24 cellular contexts compared by ENCODE assay signal in the genomic region with DNA sequence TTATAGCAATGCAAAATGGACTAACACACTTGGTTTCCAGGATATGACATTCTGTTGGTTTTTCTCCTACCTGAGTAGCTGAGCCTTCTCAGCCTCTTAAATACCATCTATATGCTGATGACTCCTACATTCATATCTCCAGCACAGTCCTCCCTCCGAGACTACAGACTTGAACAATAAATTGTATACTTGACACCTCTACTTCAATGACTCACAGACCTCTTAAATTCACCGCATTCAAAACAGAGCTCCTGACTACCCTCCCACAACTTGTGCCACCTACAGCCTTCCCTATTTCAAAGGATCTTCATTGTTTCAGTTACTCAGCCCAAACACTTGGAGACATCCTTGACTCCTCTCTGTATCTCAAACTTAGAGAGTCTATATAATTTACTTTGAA.
"Had no signal": no experiment of that assay in that cellular context is flagged by ENCODE, and none has a peak within 500 bp of the region (broad histone marks: within the 10 kb centered on the region; RNA-seq: fewer than 3 reads in every experiment).

No MANE protein-coding gene starts in this region.

- H3K27me3 Mint-ChIP-seq: activated naive CD4-positive, alpha-beta T cell treated with anti-CD3 and anti-CD28 coated beads, Interleukin-2, amount 50 U/mL, for 24 hours had no signal

- DNase-seq: activated CD4-positive, alpha-beta T cell treated with anti-CD3 and anti-CD28 coated beads for 48 hours; activated CD4-positive, alpha-beta T cell treated with anti-CD3 and anti-CD28 coated beads, Interleukin-2, amount 50 U/mL, for 4 hours; activated CD4-positive, CD25-positive, alpha-beta regulatory T cell; activated CD8-positive, alpha-beta memory T cell treated with anti-CD3 and anti-CD28 coated beads, Interleukin-2, amount 10 ng/mL, durations not matched to agents 7 days and 5 days; activated effector memory CD4-positive, alpha-beta T cell treated with Interleukin-2 at 50 U/mL for 16 hours; activated naive CD4-positive, alpha-beta T cell; amniotic stem cell; body of pancreas; central memory CD4-positive, alpha-beta T cell; NCI-H1092; NCI-H1417; NCI-H1930; NCI-H345; NCI-H510A; NCI-H526 treated with DMSO at 0.1 percent for 48 hours; NCI-H82; NK-92 treated with Interleukin-12 subunit alpha and Interleukin-12 subunit beta, amount 100 ng/mL, for 24 hours; OCI-M1; Right ventricle myocardium superior; SJCRH30; SK-N-SH; T-helper 1 cell had no signal

- H3K4me1 Mint-ChIP-seq: activated CD8-positive, alpha-beta memory T cell treated with anti-CD3 and anti-CD28 coated beads, Interleukin-2, amount 10 ng/mL, durations not matched to agents 7 days and 5 days; activated naive CD4-positive, alpha-beta T cell treated with anti-CD3 and anti-CD28 coated beads, Interleukin-2, amount 50 U/mL, for 24 hours had no signal

- H3K36me3 Mint-ChIP-seq: activated CD8-positive, alpha-beta memory T cell treated with anti-CD3 and anti-CD28 coated beads, Interleukin-2, amount 10 ng/mL, durations not matched to agents 7 days and 5 days; activated naive CD4-positive, alpha-beta T cell treated with anti-CD3 and anti-CD28 coated beads, Interleukin-2, amount 50 U/mL, for 24 hours had no signal

- H3K27ac Mint-ChIP-seq: activated CD8-positive, alpha-beta memory T cell treated with anti-CD3 and anti-CD28 coated beads, Interleukin-2, amount 10 ng/mL, durations not matched to agents 7 days and 5 days; activated naive CD4-positive, alpha-beta T cell treated with anti-CD3 and anti-CD28 coated beads, Interleukin-2, amount 50 U/mL, for 24 hours had no signal

- ATAC-seq: activated CD8-positive, alpha-beta memory T cell treated with anti-CD3 and anti-CD28 coated beads, Interleukin-2, amount 10 ng/mL, durations not matched to agents 7 days and 5 days; body of pancreas; Panc1 had no signal

- H3K4me3 Mint-ChIP-seq: activated CD8-positive, alpha-beta memory T cell treated with anti-CD3 and anti-CD28 coated beads, Interleukin-2, amount 10 ng/mL, durations not matched to agents 7 days and 5 days; activated naive CD4-positive, alpha-beta T cell treated with anti-CD3 and anti-CD28 coated beads, Interleukin-2, amount 50 U/mL, for 24 hours had no signal
